ENCODE assay signal across 18 cellular contexts in genomic region chr18:31774477-31774785, GRCh38. TPM values are rescaled to one million over a fixed set of nuclear protein-coding genes. Genes with fewer than 3 reads are reported as not detected.
DNase-seq lines count a peak whose midpoint lies in the region; ATAC-seq, FAIRE-seq and TF ChIP-seq lines count a peak whose summit lies in the region.
"Had no signal": no experiment of that assay in that cellular context is flagged by ENCODE, and none has a peak within 500 bp of the region (broad histone marks: within the 10 kb centered on the region; RNA-seq: fewer than 3 reads in every experiment).

No MANE protein-coding gene starts in this region.

- intact Hi-C loops in esophagus muscularis mucosa (cut with DNase I): no loop called here

- no peaks in the 10 kb centered on the region for H3K27me3 ChIP-seq in esophagus muscularis mucosa
- H3K27me3 ChIP-seq: upper lobe of left lung had no signal

- H3K9me3 ChIP-seq in esophagus muscularis mucosa: peaks cover 0 to 18% (median 13%) of the 10 kb centered on the region in 4 donors

- no peaks in the 10 kb centered on the region for H3K36me3 ChIP-seq in esophagus muscularis mucosa
- H3K36me3 ChIP-seq: upper lobe of left lung had no signal

- H3K27ac ChIP-seq in esophagus muscularis mucosa (replicated peaks in 1 of 4): no peak overlapping the region
- H3K27ac ChIP-seq: upper lobe of left lung had no signal

- no peak for TF ChIP-seq CTCF in esophagus muscularis mucosa (IDR thresholded peaks at IDR 0.05)

- no peak for TF ChIP-seq POLR2A in esophagus muscularis mucosa (IDR thresholded peaks at IDR 0.05; ENCODE audit: low read depth)

- ATAC-seq in HG02623 (IDR thresholded peaks at IDR 0.05; ENCODE audit: unreplicated experiment) (peak; percentile 62), HG03521 (IDR thresholded peaks at IDR 0.05; ENCODE audit: unreplicated experiment) (peak; percentile 74), esophagus mucosa (no peak)
- ATAC-seq: left ventricle myocardium superior had no signal

- DNase-seq in CD1c-positive myeloid dendritic cell (ENCODE audit: extremely low spot score) (peak; percentile 14), GM19239 (ENCODE audit: insufficient read length, low spot score) (no peak), SHP77 treated with DMSO at 0.1 percent for 48 hours (lab: John Stamatoyannopoulos, UW) (no peak), esophagus muscularis mucosa (ENCODE audit: extremely low spot score) (no peak)
- no peak for DNase-seq in stimulated activated CD4-positive, alpha-beta T cell treated with anti-CD3 and anti-CD28 coated beads, Interleukin-4, amount 100 ng/mL, for 24 hours
- DNase-seq: activated CD4-positive, alpha-beta T cell treated with anti-CD3 and anti-CD28 coated beads, Interleukin-2, amount 10 ng/mL, durations not matched to agents 24 days and 14 days; activated gamma-delta T cell; hippocampal formation; left ventricle myocardium superior; NCI-H2029 treated with DMSO at 0.1 percent for 48 hours; nucleus accumbens; upper lobe of left lung had no signal

- H3K4me1 ChIP-seq in esophagus muscularis mucosa: no peaks in the 10 kb centered on the region
- H3K4me1 ChIP-seq: upper lobe of left lung had no signal

- TF ChIP-seq EP300 in esophagus muscularis mucosa (IDR thresholded peaks at IDR 0.05): no peak

- 69% methylated on average over 2 of the region's 2 CpGs for WGBS in esophagus muscularis mucosa

- H3K4me3 ChIP-seq in esophagus muscularis mucosa: no peak overlapping the region
- H3K4me3 ChIP-seq: upper lobe of left lung had no signal

- peak; percentile 21 for FAIRE-seq in GM19239 (lab: Jason Lieb, UNC)
- FAIRE-seq: A204.1, D721Med had no signal

RNA-seq across cellular contexts. Expression of gene SLC25A52, which starts 13.8 kb away (rescaled TPM):
- not detected for total RNA-seq in esophagus mucosa
- under 1 TPM in 1 of 4 donors, not detected in 3; 0.83 TPM for total RNA-seq in esophagus muscularis mucosa
- total RNA-seq: activated CD4-positive, alpha-beta T cell treated with anti-CD3 and anti-CD28 coated beads, Interleukin-2, amount 10 ng/mL, durations not matched to agents 24 days and 14 days; left ventricle myocardium superior; OCI-LY7; upper lobe of left lung had no signal
